Comparison of ENCODE assay signal across 14 cellular contexts in the genomic region with DNA sequence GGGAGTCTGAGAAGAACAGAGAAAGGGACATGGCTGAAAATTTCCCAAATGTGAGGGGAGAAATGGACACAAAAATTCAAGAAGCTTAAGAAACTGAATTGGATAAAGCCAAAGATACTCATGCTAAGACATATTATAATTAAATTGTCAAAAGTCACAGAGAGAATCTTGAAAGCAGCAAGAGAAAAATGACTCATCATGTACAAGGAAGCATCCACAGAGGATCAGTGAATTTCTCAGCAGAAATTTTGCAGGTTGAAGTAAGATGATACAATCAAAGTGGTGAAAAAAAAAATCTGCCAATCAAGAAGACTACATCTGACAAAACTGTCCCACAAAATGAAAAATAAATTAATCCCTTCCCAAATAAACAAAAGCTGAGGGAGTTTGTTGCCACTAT. TPM values are rescaled to one million over a fixed set of nuclear protein-coding genes. Genes with fewer than 3 reads are reported as not detected.
DNase-seq lines count a peak whose midpoint lies in the region; ATAC-seq and TF ChIP-seq lines count a peak whose summit lies in the region.
"Had no signal": no experiment of that assay in that cellular context is flagged by ENCODE, and none has a peak within 500 bp of the region (broad histone marks: within the 10 kb centered on the region; RNA-seq: fewer than 3 reads in every experiment).

No MANE protein-coding gene starts in this region.

- ATAC-seq in HCT116 (peak; percentile 20; the same call in 1 of the 2 replicates), GM19324 (IDR thresholded peaks at IDR 0.05; ENCODE audit: low FRiP score, unreplicated experiment) (no peak)
- ATAC-seq: GM23338, K562 had no signal

- H3K4me1 ChIP-seq in HCT116 (ENCODE audit: control insufficient read depth in 1 of 2, insufficient read depth in 2 of 2, low read length in 2 of 2): peaks cover 55 to 85% of the 10 kb centered on the region in 2 experiments

- no peak overlapping the region for H3K4me3 ChIP-seq in HCT116 (replicated peaks in 1 of 2; ENCODE audit: low read depth in 1 of 2, low read length in 2 of 2)
- H3K4me3 ChIP-seq: BLaER1 treated with 17β-estradiol and CSF1 and Interleukin-3, amounts not matched to agents 10 nM and 100 nM; GM23338; K562 had no signal

- H3K9me3 Mint-ChIP-seq in activated naive CD8-positive, alpha-beta T cell (ENCODE audit: low read depth): no peaks in the 10 kb centered on the region
- peaks cover 4% of the 10 kb centered on the region for H3K9me3 Mint-ChIP-seq in activated naive CD8-positive, alpha-beta T cell treated with anti-CD3 and anti-CD28 coated beads for 36 hours
- peaks cover 4% of the 10 kb centered on the region for H3K9me3 Mint-ChIP-seq in osteocyte (ENCODE audit: unreplicated experiment)
- H3K9me3 Mint-ChIP-seq: GM23338 had no signal

- RAD21 ChIA-PET in HCT116 (lab: Charles Lee; ENCODE audit: low non-redundant PET in 1 of 2, low total read pairs in 2 of 2, uncharacterized antibody in 2 of 2, unreplicated experiment in 2 of 2): interaction anchor here in 1 of 2 experiments (0.7 kb wide), 1 partner anchor 85 kb away, joined by 3 read pairs; no protein-coding TSS in a partner anchor

- no peaks in the 10 kb centered on the region for H3K9me3 ChIP-seq in HCT116 (ENCODE audit: control insufficient read depth in 1 of 2, insufficient read depth in 1 of 2, low read depth in 1 of 2, low read length in 2 of 2)

- no peak for TF ChIP-seq RAD21 in HCT116 (IDR thresholded peaks at IDR 0.05; ENCODE audit: low read depth)

- peak overlapping the region; percentile 27 for H3K4me3 Mint-ChIP-seq in activated naive CD8-positive, alpha-beta T cell
- no peak overlapping the region for H3K4me3 Mint-ChIP-seq in activated naive CD8-positive, alpha-beta T cell treated with anti-CD3 and anti-CD28 coated beads for 36 hours
- H3K4me3 Mint-ChIP-seq in osteocyte (ENCODE audit: unreplicated experiment): no peak overlapping the region
- H3K4me3 Mint-ChIP-seq: GM23338 had no signal

- H4K20me1 ChIP-seq in HCT116 (ENCODE audit: insufficient read depth): no peaks in the 10 kb centered on the region
- H4K20me1 ChIP-seq: BLaER1 treated with 17β-estradiol and CSF1 and Interleukin-3, amounts not matched to agents 10 nM and 100 nM had no signal

- no peak overlapping the region for H3K9ac ChIP-seq in HCT116 (ENCODE audit: low read length)
- H3K9ac ChIP-seq: BLaER1 treated with 17β-estradiol and CSF1 and Interleukin-3, amounts not matched to agents 10 nM and 100 nM had no signal

- no peak overlapping the region for H2AFZ ChIP-seq in HCT116 (ENCODE audit: low read depth, low read length, poor library complexity, severe bottlenecking)
- H2AFZ ChIP-seq: GM23338 had no signal

- H3K36me3 Mint-ChIP-seq in activated naive CD8-positive, alpha-beta T cell: peaks cover 7% of the 10 kb centered on the region
- peaks cover 10% of the 10 kb centered on the region for H3K36me3 Mint-ChIP-seq in activated naive CD8-positive, alpha-beta T cell treated with anti-CD3 and anti-CD28 coated beads for 36 hours
- H3K36me3 Mint-ChIP-seq in osteocyte (ENCODE audit: unreplicated experiment): peaks cover 12% of the 10 kb centered on the region

- no peak for DNase-seq in activated naive CD8-positive, alpha-beta T cell treated with anti-CD3 and anti-CD28 coated beads for 36 hours
- no peak for DNase-seq in HCT116 (ENCODE audit: low read depth, low spot score)
- no peak for DNase-seq in osteocyte (ENCODE audit: extremely low spot score, unreplicated experiment)
- no peak for DNase-seq in COR-L47 (lab: John Stamatoyannopoulos, UW)
- no peak for DNase-seq in NCI-H1105 treated with DMSO at 0.1 percent for 48 hours (lab: John Stamatoyannopoulos, UW)
- DNase-seq: ACHN; CD4-positive, alpha-beta memory T cell; DMS 273 treated with DMSO at 0.1 percent for 48 hours; H7 had no signal

- no peaks in the 10 kb centered on the region; a peak in 1 of 4 replicates for H3K36me3 ChIP-seq in HCT116 (ENCODE audit: control insufficient read depth in 1 of 2, insufficient read depth in 2 of 2, low read length in 2 of 2)

- no peaks in the 10 kb centered on the region; the same call in 1 of the 2 replicates for H3K9me2 ChIP-seq in HCT116 (ENCODE audit: insufficient read depth)

- H3K27me3 ChIP-seq in HCT116 (ENCODE audit: insufficient read depth, low read length): no peaks in the 10 kb centered on the region
- H3K27me3 ChIP-seq: BLaER1 treated with 17β-estradiol and CSF1 and Interleukin-3, amounts not matched to agents 10 nM and 100 nM had no signal

- H3K79me2 ChIP-seq in HCT116 (ENCODE audit: insufficient read depth, low read length): peaks cover 8% of the 10 kb centered on the region; the same call in 1 of the 2 replicates

- intact Hi-C loops in HCT116 (cut with micrococcal nuclease): loop anchor here (10.0 kb wide), 1 partner anchor 121 kb away; no protein-coding TSS in a partner anchor

- TF ChIP-seq CTCF in HCT116 (IDR thresholded peaks at IDR 0.05 in 2 of 3, conservative IDR thresholded peaks at IDR 0.05 in 1 of 3; ENCODE audit: borderline replicate concordance in 1 of 3, insufficient read depth in 1 of 3, low read depth in 2 of 3, low read length in 2 of 3) (no peak), osteocyte (IDR thresholded peaks at IDR 0.05) (no peak)

- no TSS peak for BruUV-seq in HCT116 (replicated peaks; lab: Mats Ljungman, UMichigan)

- no peak for TF ChIP-seq POLR2A in HCT116 (IDR thresholded peaks at IDR 0.05; ENCODE audit: borderline replicate concordance, extremely low read depth, insufficient read depth, insufficient read length)

- CTCF ChIA-PET in HCT116 (lab: Charles Lee): interaction anchor here (1.6 kb wide), 1 partner anchor 137 kb away, joined by 4 read pairs; no protein-coding TSS in a partner anchor

- H3K27ac Mint-ChIP-seq in activated naive CD8-positive, alpha-beta T cell: no peak overlapping the region
- no peak overlapping the region for H3K27ac Mint-ChIP-seq in activated naive CD8-positive, alpha-beta T cell treated with anti-CD3 and anti-CD28 coated beads for 36 hours
- peak overlapping the region; percentile 29 for H3K27ac Mint-ChIP-seq in osteocyte (ENCODE audit: unreplicated experiment)
- H3K27ac Mint-ChIP-seq: GM23338 had no signal

- H3K4me2 ChIP-seq in HCT116 (ENCODE audit: low read length): peak overlapping the region; percentile 31
- H3K4me2 ChIP-seq: BLaER1 treated with 17β-estradiol and CSF1 and Interleukin-3, amounts not matched to agents 10 nM and 100 nM; GM23338 had no signal

- peaks cover 51% of the 10 kb centered on the region for H3K4me1 Mint-ChIP-seq in activated naive CD8-positive, alpha-beta T cell (ENCODE audit: low read depth)
- H3K4me1 Mint-ChIP-seq in activated naive CD8-positive, alpha-beta T cell treated with anti-CD3 and anti-CD28 coated beads for 36 hours: peaks cover 45% of the 10 kb centered on the region
- peaks cover 62% of the 10 kb centered on the region for H3K4me1 Mint-ChIP-seq in osteocyte (ENCODE audit: unreplicated experiment)
- H3K4me1 Mint-ChIP-seq: GM23338 had no signal

- peak overlapping the region; percentile 96 for H3K27ac ChIP-seq in HCT116 (ENCODE audit: low read depth, low read length)
- H3K27ac ChIP-seq: BLaER1 treated with 17β-estradiol and CSF1 and Interleukin-3, amounts not matched to agents 10 nM and 100 nM had no signal

- H3K27me3 Mint-ChIP-seq in activated naive CD8-positive, alpha-beta T cell: no peaks in the 10 kb centered on the region
- no peaks in the 10 kb centered on the region for H3K27me3 Mint-ChIP-seq in activated naive CD8-positive, alpha-beta T cell treated with anti-CD3 and anti-CD28 coated beads for 36 hours
- H3K27me3 Mint-ChIP-seq in osteocyte (ENCODE audit: unreplicated experiment): no peaks in the 10 kb centered on the region
- H3K27me3 Mint-ChIP-seq: CD4-positive, alpha-beta memory T cell had no signal

- POLR2A ChIA-PET in HCT116 (lab: Charles Lee): no interaction called here

TF ChIP-seq in HCT116, 20 proteins besides CTCF, POLR2A, EP300 and RAD21 (continues in another document):
- TF ChIP-seq, protein P1, sequence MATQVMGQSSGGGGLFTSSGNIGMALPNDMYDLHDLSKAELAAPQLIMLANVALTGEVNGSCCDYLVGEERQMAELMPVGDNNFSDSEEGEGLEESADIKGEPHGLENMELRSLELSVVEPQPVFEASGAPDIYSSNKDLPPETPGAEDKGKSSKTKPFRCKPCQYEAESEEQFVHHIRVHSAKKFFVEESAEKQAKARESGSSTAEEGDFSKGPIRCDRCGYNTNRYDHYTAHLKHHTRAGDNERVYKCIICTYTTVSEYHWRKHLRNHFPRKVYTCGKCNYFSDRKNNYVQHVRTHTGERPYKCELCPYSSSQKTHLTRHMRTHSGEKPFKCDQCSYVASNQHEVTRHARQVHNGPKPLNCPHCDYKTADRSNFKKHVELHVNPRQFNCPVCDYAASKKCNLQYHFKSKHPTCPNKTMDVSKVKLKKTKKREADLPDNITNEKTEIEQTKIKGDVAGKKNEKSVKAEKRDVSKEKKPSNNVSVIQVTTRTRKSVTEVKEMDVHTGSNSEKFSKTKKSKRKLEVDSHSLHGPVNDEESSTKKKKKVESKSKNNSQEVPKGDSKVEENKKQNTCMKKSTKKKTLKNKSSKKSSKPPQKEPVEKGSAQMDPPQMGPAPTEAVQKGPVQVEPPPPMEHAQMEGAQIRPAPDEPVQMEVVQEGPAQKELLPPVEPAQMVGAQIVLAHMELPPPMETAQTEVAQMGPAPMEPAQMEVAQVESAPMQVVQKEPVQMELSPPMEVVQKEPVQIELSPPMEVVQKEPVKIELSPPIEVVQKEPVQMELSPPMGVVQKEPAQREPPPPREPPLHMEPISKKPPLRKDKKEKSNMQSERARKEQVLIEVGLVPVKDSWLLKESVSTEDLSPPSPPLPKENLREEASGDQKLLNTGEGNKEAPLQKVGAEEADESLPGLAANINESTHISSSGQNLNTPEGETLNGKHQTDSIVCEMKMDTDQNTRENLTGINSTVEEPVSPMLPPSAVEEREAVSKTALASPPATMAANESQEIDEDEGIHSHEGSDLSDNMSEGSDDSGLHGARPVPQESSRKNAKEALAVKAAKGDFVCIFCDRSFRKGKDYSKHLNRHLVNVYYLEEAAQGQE (IDR thresholded peaks at IDR 0.05; ENCODE audit: low read depth): no peak
- TF ChIP-seq JUND (IDR thresholded peaks at IDR 0.05): peak; percentile 43; the same call in 1 of the 2 replicates

RNA-seq across cellular contexts. Expression of a gene that starts 56.8 kb away (rescaled TPM):
- total RNA-seq in activated naive CD8-positive, alpha-beta T cell treated with anti-CD3 and anti-CD28 coated beads for 36 hours: 10 to 100 TPM; 11.0 to 12.3 TPM
- total RNA-seq in HCT116 (2021; ENCODE audit: unreplicated experiment) (64.5 TPM), osteocyte (37.4 and 41.9 TPM in 2 replicates)
- 24.3 and 29.5 TPM in 2 replicates for polyA plus RNA-seq in HCT116 (2012)
